8 cellular contexts compared by ENCODE assay signal in genomic region chr3:100068758-100069345, GRCh38. TPM values are rescaled to one million over a fixed set of nuclear protein-coding genes. Genes with fewer than 3 reads are reported as not detected.
DNase-seq lines count a peak whose midpoint lies in the region; ATAC-seq and TF ChIP-seq lines count a peak whose summit lies in the region.

No MANE protein-coding gene starts in this region.

- DNase-seq in AG09309 (ENCODE audit: low read depth): peak; percentile 46
- DNase-seq in NCI-H774 (lab: John Stamatoyannopoulos, UW): peak; percentile 73
- peak; percentile 37 to 73 for DNase-seq in activated CD4-positive, alpha-beta T cell treated with anti-CD3 and anti-CD28 coated beads, Interleukin-2, amount 50 U/mL, for 24 hours (ENCODE audit: low read depth in 1 of 2, low spot score in 1 of 2)
- DNase-seq in ecto neural progenitor cell (ENCODE audit: low spot score): peak; percentile 69
- DNase-seq in lung microvascular endothelial cell (ENCODE audit: low read depth in 2 of 2): peak; percentile 84 to 91
- DNase-seq in stimulated activated CD8-positive, alpha-beta memory T cell treated with anti-CD3 and anti-CD28 coated beads, Interleukin-15, amount 100 ng/mL, for 24 hours (ENCODE audit: low read depth): peak; percentile 49

- peak; percentile 70 for TF ChIP-seq CTCF in AG09309 (IDR thresholded peaks at IDR 0.05; ENCODE audit: control insufficient read depth, insufficient read depth, low read depth, low read length, missing control alignments)

- ATAC-seq in GM19023 (IDR thresholded peaks at IDR 0.05; ENCODE audit: unreplicated experiment) (peak; percentile 65), HG03354 (IDR thresholded peaks at IDR 0.05; ENCODE audit: poor library complexity, severe bottlenecking, unreplicated experiment) (peak; percentile 82)

- H3K4me3 ChIP-seq in AG09309 (ENCODE audit: control insufficient read depth, low read depth, low read length): no peak overlapping the region

RNA-seq across cellular contexts. Expression of gene FILIP1L, which starts 45.4 kb away (rescaled TPM):
- total RNA-seq in lung microvascular endothelial cell: 22.0 and 36.3 TPM in 2 replicates
